ENCODE assay signal across 8 cellular contexts in genomic region chr19:39671739-39672363, GRCh38. TPM values are rescaled to one million over a fixed set of nuclear protein-coding genes. Genes with fewer than 3 reads are reported as not detected.
DNase-seq lines count a peak whose midpoint lies in the region; ATAC-seq, FAIRE-seq and TF ChIP-seq lines count a peak whose summit lies in the region.

No MANE protein-coding gene starts in this region.

- H3K4me3 Mint-ChIP-seq in T-helper 17 cell, result no peak overlapping the region

- DNase-seq in NCI-H1694 treated with DMSO at 0.1 percent for 48 hours (lab: John Stamatoyannopoulos, UW) (peak; percentile 25), T-helper 17 cell (peak in 1 of 3 donors; percentile 30), choroid plexus epithelial cell (ENCODE audit: low read depth) (peak; percentile 74), lung microvascular endothelial cell (ENCODE audit: low read depth in 2 of 2) (peak; percentile 56 to 74), HPDE6-E6E7 (ENCODE audit: extremely low spot score) (no peak)

- H3K4me3 ChIP-seq in choroid plexus epithelial cell (ENCODE audit: low read depth, low read length), result no peak overlapping the region

- FAIRE-seq in G401.6 (lab: Jason Lieb, UNC), result peak; percentile 67

- peaks cover 22% of the 10 kb centered on the region for H3K27me3 Mint-ChIP-seq in T-helper 17 cell

- peaks cover 15% of the 10 kb centered on the region for H3K4me1 Mint-ChIP-seq in T-helper 17 cell

- H3K9me3 ChIP-seq in T-helper 17 cell (ENCODE audit: control insufficient read depth, low read length, poor library complexity, severe bottlenecking), result no peaks in the 10 kb centered on the region

- TF ChIP-seq CTCF in 22Rv1 (IDR thresholded peaks at IDR 0.05), result peak; percentile 73
- TF ChIP-seq CTCF in choroid plexus epithelial cell (conservative IDR thresholded peaks at IDR 0.05; ENCODE audit: low read depth, low read length), result peak; percentile 71

- H3K27ac ChIP-seq in 22Rv1, result no peak overlapping the region

- H3K27ac Mint-ChIP-seq in T-helper 17 cell, result no peak overlapping the region

- ATAC-seq in T-helper 17 cell (peak; percentile 79), HG03432 (IDR thresholded peaks at IDR 0.05; ENCODE audit: unreplicated experiment) (no peak)

- peaks cover under 1% of the 10 kb centered on the region for H3K36me3 Mint-ChIP-seq in T-helper 17 cell (ENCODE audit: low read depth)

RNA-seq across cellular contexts. Expression of gene LGALS16, which starts 16.1 kb away (rescaled TPM):
- total RNA-seq in T-helper 17 cell (not detected), lung microvascular endothelial cell (not detected in 2 replicates)

RNA-seq across cellular contexts. Expression of gene LGALS14, which starts 32.4 kb away (rescaled TPM):
- total RNA-seq in T-helper 17 cell (not detected), lung microvascular endothelial cell (not detected in 2 replicates)
